In genomic region chr15:92833493-92834271, GRCh38 we compare ENCODE assay signal across 8 cellular contexts.
DNase-seq lines count a peak whose midpoint lies in the region; ATAC-seq, FAIRE-seq and TF ChIP-seq lines count a peak whose summit lies in the region.

No MANE protein-coding gene starts in this region.

- TF ChIP-seq CTCF in astrocyte (IDR thresholded peaks at IDR 0.05; ENCODE audit: insufficient read depth, low read depth, low read length), result no peak

- no peak overlapping the region for H3K27ac ChIP-seq in astrocyte (ENCODE audit: low read depth, low read length)
- peak overlapping the region; percentile 7 for H3K27ac ChIP-seq in urinary bladder (ENCODE audit: low read depth)

- WGBS in urinary bladder, result 75% methylated on average over 5 of the region's 5 CpGs

- no peaks in the 10 kb centered on the region for H3K27me3 ChIP-seq in astrocyte (ENCODE audit: insufficient read depth, low read length)

- H3K36me3 ChIP-seq in astrocyte (ENCODE audit: insufficient read depth, low read length), result no peaks in the 10 kb centered on the region
- no peaks in the 10 kb centered on the region for H3K36me3 ChIP-seq in urinary bladder (ENCODE audit: insufficient read depth)

- no peak overlapping the region for H3K9ac ChIP-seq in astrocyte (ENCODE audit: low read length)

- H2AFZ ChIP-seq in astrocyte (ENCODE audit: low read depth, low read length), result no peak overlapping the region

- H3K4me3 Mint-ChIP-seq in activated naive CD4-positive, alpha-beta T cell treated with anti-CD3 and anti-CD28 coated beads, Interleukin-2, amount 50 U/mL, for 24 hours, result no peak overlapping the region
- H3K4me3 Mint-ChIP-seq in astrocyte (ENCODE audit: unreplicated experiment), result no peak overlapping the region
- H3K4me3 Mint-ChIP-seq in naive thymus-derived CD8-positive, alpha-beta T cell, result peak overlapping the region in 8 of 10 donors; percentile 21 to 80 (median 61)

- peak overlapping the region; percentile 70 for H3K4me2 ChIP-seq in astrocyte (ENCODE audit: low read length)

- FAIRE-seq in astrocyte (lab: Jason Lieb, UNC) (no peak), urothelium cell line (lab: Jason Lieb, UNC) (no peak)

- H3K4me1 ChIP-seq in astrocyte (ENCODE audit: insufficient read depth, low read length) (peaks cover 28% of the 10 kb centered on the region), urinary bladder (ENCODE audit: insufficient read depth) (no peaks in the 10 kb centered on the region)

- no peak for DNase-seq in activated naive CD4-positive, alpha-beta T cell treated with Interleukin-2 at 50 U/mL for 16 hours
- no peak for DNase-seq in astrocyte (ENCODE audit: low read depth)
- DNase-seq in naive thymus-derived CD8-positive, alpha-beta T cell, result no peak
- DNase-seq in DMS79 treated with DMSO at 0.1 percent for 48 hours (lab: John Stamatoyannopoulos, UW), result no peak
- no peak for DNase-seq in activated effector memory CD4-positive, alpha-beta T cell treated with anti-CD3 and anti-CD28 coated beads, Interleukin-2, amount 50 U/mL, for 16 hours
- DNase-seq in urothelium cell line (ENCODE audit: low spot score), result no peak

- H3K9me3 ChIP-seq in astrocyte (ENCODE audit: insufficient read depth, low read depth, low read length), result no peaks in the 10 kb centered on the region

- H3K9me3 Mint-ChIP-seq in activated naive CD4-positive, alpha-beta T cell treated with anti-CD3 and anti-CD28 coated beads, Interleukin-2, amount 50 U/mL, for 24 hours, result no peaks in the 10 kb centered on the region
- H3K9me3 Mint-ChIP-seq in astrocyte (ENCODE audit: unreplicated experiment), result no peaks in the 10 kb centered on the region
- H3K9me3 Mint-ChIP-seq in naive thymus-derived CD8-positive, alpha-beta T cell, result no peaks in the 10 kb centered on the region

- no peak for ATAC-seq in naive thymus-derived CD8-positive, alpha-beta T cell

- H3K27me3 Mint-ChIP-seq in activated naive CD4-positive, alpha-beta T cell treated with anti-CD3 and anti-CD28 coated beads, Interleukin-2, amount 50 U/mL, for 24 hours, result no peaks in the 10 kb centered on the region
- H3K27me3 Mint-ChIP-seq in astrocyte (ENCODE audit: low read depth, unreplicated experiment), result no peaks in the 10 kb centered on the region
- H3K27me3 Mint-ChIP-seq in naive thymus-derived CD8-positive, alpha-beta T cell, result no peaks in the 10 kb centered on the region

- peaks cover 71% of the 10 kb centered on the region for H3K4me1 Mint-ChIP-seq in activated naive CD4-positive, alpha-beta T cell treated with anti-CD3 and anti-CD28 coated beads, Interleukin-2, amount 50 U/mL, for 24 hours
- peaks cover 26% of the 10 kb centered on the region for H3K4me1 Mint-ChIP-seq in astrocyte (ENCODE audit: low read depth, unreplicated experiment)
- peaks cover 28 to 61% (median 55%) of the 10 kb centered on the region in 4 donors for H3K4me1 Mint-ChIP-seq in naive thymus-derived CD8-positive, alpha-beta T cell

- H4K20me1 ChIP-seq in astrocyte (ENCODE audit: insufficient read depth, low read length), result no peaks in the 10 kb centered on the region

- H3K4me3 ChIP-seq in astrocyte (ENCODE audit: insufficient read depth, low read depth, low read length) (no peak overlapping the region), urinary bladder (ENCODE audit: low read depth, low read length) (no peak overlapping the region)

- no peaks in the 10 kb centered on the region for H3K79me2 ChIP-seq in astrocyte (ENCODE audit: insufficient read depth, low read length)

- peak overlapping the region; percentile 99 for H3K27ac Mint-ChIP-seq in activated naive CD4-positive, alpha-beta T cell treated with anti-CD3 and anti-CD28 coated beads, Interleukin-2, amount 50 U/mL, for 24 hours
- H3K27ac Mint-ChIP-seq in astrocyte (ENCODE audit: unreplicated experiment), result peak overlapping the region; percentile 96
- peak overlapping the region; percentile 94 to 98 (median 97) for H3K27ac Mint-ChIP-seq in naive thymus-derived CD8-positive, alpha-beta T cell

- POLR2A ChIA-PET in naive thymus-derived CD8-positive, alpha-beta T cell (lab: Charles Lee), result interaction anchor here (0.7 to 7.2 kb wide), 8 partner anchors 12 to 69 kb away, joined by 3 to 352 read pairs (median 102); partner anchors contain the start of gene CHD2

- H3K36me3 Mint-ChIP-seq in activated naive CD4-positive, alpha-beta T cell treated with anti-CD3 and anti-CD28 coated beads, Interleukin-2, amount 50 U/mL, for 24 hours, result no peaks in the 10 kb centered on the region
- H3K36me3 Mint-ChIP-seq in astrocyte (ENCODE audit: low read depth, unreplicated experiment), result no peaks in the 10 kb centered on the region
- no peaks in the 10 kb centered on the region for H3K36me3 Mint-ChIP-seq in naive thymus-derived CD8-positive, alpha-beta T cell

Comparison
In these comparisons a context has a peak if more than half of its experiments do, and no peak if none do; other contexts are left out.
1. H3K4me3 Mint-ChIP-seq: peak in naive thymus-derived CD8-positive, alpha-beta T cell (8 of 10); none in activated naive CD4-positive, alpha-beta T cell treated with anti-CD3 and anti-CD28 coated beads, Interleukin-2, amount 50 U/mL, for 24 hours (single experiment) and astrocyte (single experiment).
2. Peak in every context shown above with its lines, with median percentiles within 50 percentile points of each other: H3K27ac Mint-ChIP-seq.